Comparison of ENCODE assay signal across 24 cellular contexts in the genomic region with DNA sequence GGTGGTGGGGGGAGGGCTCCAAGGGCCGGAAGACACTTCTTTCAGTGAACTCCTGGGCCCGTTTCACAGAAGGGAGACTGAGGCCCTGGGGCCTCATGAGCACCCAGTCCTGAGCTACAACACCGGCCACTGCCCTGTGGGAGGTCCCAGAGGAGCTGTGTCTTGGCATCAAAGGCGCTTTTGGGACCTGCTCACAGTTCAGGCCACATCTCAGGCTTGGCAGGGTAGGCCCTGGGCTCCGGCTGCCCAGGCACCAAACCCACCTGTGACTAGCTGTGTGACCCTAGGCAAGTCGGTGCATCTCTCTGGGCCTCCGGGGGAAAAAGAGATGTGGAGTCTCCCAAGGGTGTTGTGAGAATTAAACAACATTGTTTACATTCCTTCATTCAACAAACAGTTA. TPM values are rescaled to one million over a fixed set of nuclear protein-coding genes. Genes with fewer than 3 reads are reported as not detected.
"Had no signal": no experiment of that assay in that cellular context is flagged by ENCODE, and none has a peak within 500 bp of the region (broad histone marks: within the 10 kb centered on the region; RNA-seq: fewer than 3 reads in every experiment).

No MANE protein-coding gene starts in this region.

- H3K27ac ChIP-seq: epithelial cell of prostate, esophagus muscularis mucosa, gastrocnemius medialis, heart right ventricle, lower lobe of right lung, neutrophil, sigmoid colon, skin epidermis had no signal

- H3K4me3 ChIP-seq: esophagus muscularis mucosa, gastrocnemius medialis, heart right ventricle, lower lobe of right lung, sigmoid colon, skin epidermis had no signal

- H3K4me1 ChIP-seq: gastrocnemius medialis had no signal

- H3K27me3 ChIP-seq: gastrocnemius medialis had no signal

- H3K4me3 Mint-ChIP-seq: dendritic cell treated with granulocyte-macrophage colony-stimulating factor and Interleukin-4, amounts not matched to agents 40 ng/mL and 50 ng/mL, for 4 days; effector memory CD8-positive, alpha-beta T cell; memory B cell; nephron progenitor cell had no signal

- H3K36me3 ChIP-seq: esophagus muscularis mucosa, gastrocnemius medialis, heart right ventricle, lower lobe of right lung, neutrophil, sigmoid colon had no signal

- ATAC-seq: effector memory CD8-positive, alpha-beta T cell; gastrocnemius medialis; heart right ventricle; left lobe of liver; lower lobe of right lung had no signal

- H3K27ac Mint-ChIP-seq: dendritic cell treated with granulocyte-macrophage colony-stimulating factor and Interleukin-4, amounts not matched to agents 40 ng/mL and 50 ng/mL, for 4 days; memory B cell; nephron progenitor cell had no signal

- H3K9me3 Mint-ChIP-seq: dendritic cell treated with granulocyte-macrophage colony-stimulating factor and Interleukin-4, amounts not matched to agents 40 ng/mL and 50 ng/mL, for 4 days; effector memory CD8-positive, alpha-beta T cell; nephron progenitor cell had no signal

- H3K9me3 ChIP-seq: esophagus muscularis mucosa, gastrocnemius medialis, heart right ventricle, lower lobe of right lung, neutrophil, sigmoid colon had no signal

- DNase-seq: effector memory CD8-positive, alpha-beta T cell; gastrocnemius medialis; heart right ventricle; islet precursor cell; lower lobe of right lung; midbrain; nephron progenitor cell; sigmoid colon; stimulated activated CD4-positive, alpha-beta T cell treated with anti-CD3 and anti-CD28 coated beads, Interleukin-2, amount 100 ng/mL, for 24 hours; stimulated activated CD4-positive, alpha-beta T cell treated with anti-CD3 and anti-CD28 coated beads, Interleukin-4, amount 100 ng/mL, for 4 hours; stimulated activated naive CD4-positive, alpha-beta T cell treated with Interleukin-2 at 50 U/mL for 16 hours; trophoblast cell had no signal

RNA-seq across cellular contexts. Expression of gene NFILZ, which starts 29.5 kb away (rescaled TPM):
- total RNA-seq: esophagus muscularis mucosa, fibroblast of villous mesenchyme, gastrocnemius medialis, heart right ventricle, left lobe of liver, lower lobe of right lung, osteoblast, pulmonary artery endothelial cell, sigmoid colon, urinary bladder had no signal
- polyA plus RNA-seq: heart right ventricle, sigmoid colon, thymus, urinary bladder had no signal

RNA-seq across cellular contexts. Expression of gene ACTL9, which starts 38.7 kb away (rescaled TPM):
- total RNA-seq: esophagus muscularis mucosa, fibroblast of villous mesenchyme, gastrocnemius medialis, heart right ventricle, left lobe of liver, lower lobe of right lung, osteoblast, pulmonary artery endothelial cell, sigmoid colon, urinary bladder had no signal
- polyA plus RNA-seq: heart right ventricle, sigmoid colon, thymus, urinary bladder had no signal
